Comparison of ENCODE assay signal across 18 cellular contexts in the genomic region with DNA sequence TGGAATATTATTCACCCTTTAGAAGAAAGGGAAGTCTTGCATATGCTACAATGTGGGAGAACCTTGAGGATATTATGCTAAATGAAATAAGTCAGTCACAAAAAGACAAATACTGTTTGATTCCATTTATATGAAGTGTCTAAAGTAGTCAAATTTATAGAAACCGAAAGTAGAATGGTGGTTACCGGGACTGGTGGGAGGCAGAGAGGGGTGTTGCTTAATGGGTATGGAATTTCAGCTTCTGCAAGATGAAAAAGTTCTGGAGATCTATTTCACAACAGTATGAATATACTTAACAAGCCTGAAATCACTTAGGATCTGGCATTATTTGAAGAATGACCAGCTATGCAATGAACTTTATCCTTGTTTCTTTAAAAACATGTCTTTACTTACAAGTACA. TPM values are rescaled to one million over a fixed set of nuclear protein-coding genes. Genes with fewer than 3 reads are reported as not detected.
DNase-seq lines count a peak whose midpoint lies in the region; TF ChIP-seq lines count a peak whose summit lies in the region.
"Had no signal": no experiment of that assay in that cellular context is flagged by ENCODE, and none has a peak within 500 bp of the region (broad histone marks: within the 10 kb centered on the region; RNA-seq: fewer than 3 reads in every experiment).

No MANE protein-coding gene starts in this region.

- no peak overlapping the region for H3K4me3 Mint-ChIP-seq in H9
- H3K4me3 Mint-ChIP-seq: activated CD4-positive, alpha-beta T cell treated with anti-CD3 and anti-CD28 coated beads, Interleukin-2, amount 10 ng/mL, durations not matched to agents 24 days and 14 days had no signal

- H3K56ac ChIP-seq in H9 (ENCODE audit: insufficient read length, low read depth, low read length), result no peak overlapping the region

- DNase-seq in AG09309 (ENCODE audit: low read depth) (peak; percentile 41), NCI-H226 (peak; percentile 66), fibroblast of peridontal ligament (ENCODE audit: extremely low read depth) (peak; percentile 80), trophoblast cell (peak; percentile 21 to 75), amygdala (lab: John Stamatoyannopoulos, UW) (no peak), AML-193 (lab: John Stamatoyannopoulos, UW) (no peak), H9 (no peak), DMS79 treated with DMSO at 0.1 percent for 48 hours (lab: John Stamatoyannopoulos, UW) (no peak)
- DNase-seq: activated CD4-positive, alpha-beta T cell treated with anti-CD3 and anti-CD28 coated beads, Interleukin-2, amount 10 ng/mL, durations not matched to agents 24 days and 14 days; activated effector memory CD4-positive, alpha-beta T cell treated with anti-CD3 and anti-CD28 coated beads, Interleukin-2, amount 50 U/mL, for 16 hours; cortex of kidney; GF-D8; glutamatergic neuron; NCI-H2081; T-helper 1 cell had no signal

- no peaks in the 10 kb centered on the region for H3K79me2 ChIP-seq in trophoblast cell (ENCODE audit: control insufficient read depth, insufficient read depth, low read length, poor library complexity)
- no peaks in the 10 kb centered on the region for H3K79me2 ChIP-seq in H9 (ENCODE audit: insufficient read depth, low read length)

- H2BK5ac ChIP-seq in trophoblast cell (ENCODE audit: low read depth, low read length, poor library complexity) (no peak overlapping the region), H9 (ENCODE audit: insufficient read length, low read length) (no peak overlapping the region)

- H3K4me1 ChIP-seq in trophoblast cell (ENCODE audit: control insufficient read depth in 1 of 2, insufficient read depth in 2 of 2, low read length in 2 of 2) (no peaks in the 10 kb centered on the region), H9 (ENCODE audit: insufficient read depth, low read length) (no peaks in the 10 kb centered on the region)
- H3K4me1 ChIP-seq: BLaER1 had no signal

- no peak overlapping the region for H4K5ac ChIP-seq in H9 (ENCODE audit: insufficient read length, low read depth, low read length)

- no CpG with 5 or more reads among the region's 2 CpGs for WGBS in trophoblast cell (ENCODE audit: extremely low coverage, insufficient coverage, insufficient read length)
- no CpG with 5 or more reads among the region's 2 CpGs for WGBS in H9 (ENCODE audit: extremely low coverage, insufficient read length, low lambda C conversion rate)

- H3K4me1 Mint-ChIP-seq in H9, result no peaks in the 10 kb centered on the region

- no peaks in the 10 kb centered on the region for H3K79me1 ChIP-seq in trophoblast cell (ENCODE audit: low read length)
- no peaks in the 10 kb centered on the region for H3K79me1 ChIP-seq in H9 (ENCODE audit: insufficient read depth, low read depth, low read length, poor library complexity, severe bottlenecking)

- no peak for TF ChIP-seq CTCF in AG09309 (IDR thresholded peaks at IDR 0.05; ENCODE audit: control insufficient read depth, insufficient read depth, low read depth, low read length, missing control alignments)
- no peak for TF ChIP-seq CTCF in H9 (conservative IDR thresholded peaks at IDR 0.05)

- H2BK15ac ChIP-seq in H9 (ENCODE audit: low read depth, low read length), result no peak overlapping the region

- H3K9me3 Mint-ChIP-seq in H9, result no peaks in the 10 kb centered on the region
- H3K9me3 Mint-ChIP-seq: activated CD4-positive, alpha-beta T cell treated with anti-CD3 and anti-CD28 coated beads, Interleukin-2, amount 10 ng/mL, durations not matched to agents 24 days and 14 days had no signal

- H3K14ac ChIP-seq in trophoblast cell (ENCODE audit: low read length), result no peak overlapping the region
- H3K14ac ChIP-seq in H9 (ENCODE audit: insufficient read depth, low read length), result no peak overlapping the region

- no peaks in the 10 kb centered on the region for H3K27me3 Mint-ChIP-seq in H9 (ENCODE audit: low read depth)
- H3K27me3 Mint-ChIP-seq: activated CD4-positive, alpha-beta T cell treated with anti-CD3 and anti-CD28 coated beads, Interleukin-2, amount 10 ng/mL, durations not matched to agents 24 days and 14 days; progenitor cell of endocrine pancreas had no signal

- no peak overlapping the region for H4K8ac ChIP-seq in trophoblast cell (ENCODE audit: low read depth, low read length)
- H4K8ac ChIP-seq in H9 (replicated peaks; ENCODE audit: insufficient read length, low read depth, low read length), result no peak overlapping the region

- H3K36me3 ChIP-seq in trophoblast cell (ENCODE audit: control insufficient read depth in 1 of 2, insufficient read depth in 2 of 2, low read length in 2 of 2), result no peaks in the 10 kb centered on the region
- H3K36me3 ChIP-seq: BLaER1 had no signal

- no peak overlapping the region for H2BK120ac ChIP-seq in trophoblast cell (ENCODE audit: insufficient read depth, low read length, poor library complexity)
- H2BK120ac ChIP-seq in H9 (ENCODE audit: low read depth, low read length, poor library complexity, severe bottlenecking), result no peak overlapping the region

- H3T11ph ChIP-seq in H9 (ENCODE audit: low read length), result no peak overlapping the region

- H3K4ac ChIP-seq in trophoblast cell (ENCODE audit: low read depth, low read length), result no peak overlapping the region
- no peak overlapping the region for H3K4ac ChIP-seq in H9 (ENCODE audit: low read depth, low read length)

- H3K27ac ChIP-seq in trophoblast cell (ENCODE audit: low read depth, low read length), result no peak overlapping the region
- H3K27ac ChIP-seq in H9 (ENCODE audit: insufficient read length, low read depth, low read length), result no peak overlapping the region
- H3K27ac ChIP-seq: BLaER1 had no signal

- no peaks in the 10 kb centered on the region for H3K9me3 ChIP-seq in trophoblast cell (ENCODE audit: insufficient read depth, low read depth, low read length)
- H3K9me3 ChIP-seq in H9 (ENCODE audit: control insufficient read depth, low read depth, low read length), result no peaks in the 10 kb centered on the region
- H3K9me3 ChIP-seq: BLaER1 had no signal

- no peaks in the 10 kb centered on the region for H3K36me3 Mint-ChIP-seq in H9 (ENCODE audit: insufficient read depth in 1 of 3, low read depth in 3 of 3)

- H4K91ac ChIP-seq in trophoblast cell (ENCODE audit: low read depth, low read length) (no peak overlapping the region), H9 (ENCODE audit: insufficient read length, low read depth, low read length) (no peak overlapping the region)

- H2BK20ac ChIP-seq in H9 (ENCODE audit: low read depth, low read length, poor library complexity, severe bottlenecking), result no peak overlapping the region

- H4K12ac ChIP-seq in trophoblast cell (ENCODE audit: low read depth, low read length), result no peak overlapping the region

- H3K27ac Mint-ChIP-seq in H9, result no peak overlapping the region
- H3K27ac Mint-ChIP-seq: activated CD4-positive, alpha-beta T cell treated with anti-CD3 and anti-CD28 coated beads, Interleukin-2, amount 10 ng/mL, durations not matched to agents 24 days and 14 days; progenitor cell of endocrine pancreas had no signal

- no peak overlapping the region for H2AK5ac ChIP-seq in trophoblast cell (ENCODE audit: low read length)
- no peak overlapping the region for H2AK5ac ChIP-seq in H9 (ENCODE audit: insufficient read length, low read length)

- H3K4me3 ChIP-seq in AG09309 (ENCODE audit: control insufficient read depth, low read depth, low read length) (no peak overlapping the region), trophoblast cell (ENCODE audit: low read depth, low read length) (no peak overlapping the region)
- H3K4me3 ChIP-seq: BLaER1 had no signal

- H3K9ac ChIP-seq in trophoblast cell (ENCODE audit: low read length), result no peak overlapping the region
- H3K9ac ChIP-seq in H9 (ENCODE audit: extremely low read depth, insufficient read length, low read length), result no peak overlapping the region
- H3K9ac ChIP-seq: BLaER1 had no signal

- H4K20me1 ChIP-seq in H9 (ENCODE audit: control insufficient read depth, insufficient read depth, insufficient read length), result no peaks in the 10 kb centered on the region
- H4K20me1 ChIP-seq: BLaER1 had no signal

- H3K18ac ChIP-seq in trophoblast cell (ENCODE audit: low read length), result no peak overlapping the region
- H3K18ac ChIP-seq in H9 (ENCODE audit: insufficient read length, low read depth, low read length), result no peak overlapping the region

- H2AFZ ChIP-seq in trophoblast cell (ENCODE audit: insufficient read depth, low read length, poor library complexity), result no peak overlapping the region
- no peak overlapping the region for H2AFZ ChIP-seq in H9 (ENCODE audit: low read length)

- H3K23ac ChIP-seq in trophoblast cell (ENCODE audit: low read length), result no peak overlapping the region
- H3K23ac ChIP-seq in H9 (ENCODE audit: insufficient read length, low read depth, low read length), result no peak overlapping the region

- no peaks in the 10 kb centered on the region for H3K23me2 ChIP-seq in H9 (ENCODE audit: insufficient read length, low read depth, low read length, poor library complexity, severe bottlenecking)

- H3K27me3 ChIP-seq in trophoblast cell (ENCODE audit: insufficient read depth, low read length) (no peaks in the 10 kb centered on the region), H9 (ENCODE audit: insufficient read depth, low read length) (no peaks in the 10 kb centered on the region)
- H3K27me3 ChIP-seq: BLaER1 had no signal

- H3K4me2 ChIP-seq in trophoblast cell (ENCODE audit: low read length) (no peak overlapping the region), H9 (ENCODE audit: insufficient read depth, insufficient read length, low read length) (no peak overlapping the region)
- H3K4me2 ChIP-seq: BLaER1 had no signal

- no peak overlapping the region for H2BK12ac ChIP-seq in trophoblast cell (ENCODE audit: low read length)
- no peak overlapping the region for H2BK12ac ChIP-seq in H9 (ENCODE audit: insufficient read length, low read depth, low read length)

RNA-seq across cellular contexts. Expression of a gene that starts 14.6 kb away (rescaled TPM):
- polyA plus RNA-seq in trophoblast cell (2013), result 16.5 and 20.5 TPM in 2 replicates
- 0.35 and 0.44 TPM in 2 replicates for total RNA-seq in H9 (2021)
- total RNA-seq: activated CD4-positive, alpha-beta T cell treated with anti-CD3 and anti-CD28 coated beads, Interleukin-2, amount 10 ng/mL, durations not matched to agents 24 days and 14 days; lung microvascular endothelial cell had no signal

Comparison
In these comparisons a context has a peak if more than half of its experiments do, and no peak if none do; other contexts are left out.
1. DNase-seq: peak in AG09309 (single experiment), NCI-H226 (single experiment), fibroblast of peridontal ligament (single experiment) and trophoblast cell (2 of 2); none in amygdala (0 of 56), AML-193 (0 of 2), H9 (single experiment) and DMS79 treated with DMSO at 0.1 percent for 48 hours (single experiment).